Comparison of ENCODE assay signal across 7 cellular contexts in genomic region chr18:8413189-8413588, GRCh38.
"Had no signal": no experiment of that assay in that cellular context is flagged by ENCODE, and none has a peak within 500 bp of the region (broad histone marks: within the 10 kb centered on the region; RNA-seq: fewer than 3 reads in every experiment).

No MANE protein-coding gene starts in this region.

- H3K4me1 Mint-ChIP-seq: IgD-negative memory B cell had no signal

- H3K4me3 Mint-ChIP-seq: IgD-negative memory B cell had no signal

- FAIRE-seq: HTR-8/SVneo, K562 had no signal

- ATAC-seq: K562 had no signal

- H3K27ac Mint-ChIP-seq: IgD-negative memory B cell had no signal

- H3K4me3 ChIP-seq: K562 had no signal

- H3K27ac ChIP-seq: HL-60 had no signal

- DNase-seq: IMR-90, KBM-7, KG1 had no signal
